1 cellular context compared by ENCODE assay signal in the genomic region with DNA sequence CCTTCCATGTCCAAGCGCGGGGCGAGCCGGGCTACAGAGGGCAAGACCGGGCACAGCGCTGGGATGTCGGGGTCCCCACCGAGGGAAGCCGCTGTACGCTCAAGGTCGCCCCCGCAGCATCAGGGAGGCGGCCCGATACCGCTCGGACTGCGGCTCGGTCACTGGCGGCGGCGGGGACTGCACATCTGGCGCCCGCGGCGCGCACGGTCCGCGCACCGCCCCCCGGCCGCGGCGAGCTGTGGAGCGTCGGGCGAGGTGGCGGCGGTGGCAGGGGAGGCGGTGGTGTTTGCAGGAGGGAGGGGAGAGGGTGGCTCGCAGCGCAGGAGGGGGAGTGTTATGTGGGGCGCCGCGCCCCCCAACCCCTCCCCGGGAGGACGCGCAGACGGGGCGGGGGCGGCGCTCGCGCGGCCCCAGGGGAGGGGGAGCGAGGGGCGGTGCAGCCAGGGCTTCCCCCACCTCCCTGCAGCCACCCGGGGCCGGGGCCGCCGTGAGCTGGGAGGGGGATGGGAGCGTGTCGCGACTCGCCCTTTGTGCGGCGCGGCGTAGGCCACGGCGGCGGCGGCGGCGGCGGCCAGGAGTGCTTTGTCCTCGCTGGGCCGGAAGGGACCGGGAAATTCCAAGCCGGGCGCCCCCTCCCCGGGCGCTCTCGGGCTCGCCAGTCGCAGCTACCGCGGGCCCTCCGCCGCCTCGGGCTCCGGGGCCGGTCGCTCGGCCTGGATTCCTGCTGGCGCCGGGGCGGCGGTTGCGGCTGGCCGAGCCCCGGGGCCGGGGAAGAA.
TF ChIP-seq lines count a peak whose summit lies in the region.

TSS of gene NUAK1 (minus strand) at position 309 of the 776 bp plus-strand sequence. CDS start at position 8, 301 bp downstream.

TF ChIP-seq in WTC11, 78 proteins besides CTCF, POLR2A, EP300 and RAD21 (continued from another document):
- TF ChIP-seq, protein P1, sequence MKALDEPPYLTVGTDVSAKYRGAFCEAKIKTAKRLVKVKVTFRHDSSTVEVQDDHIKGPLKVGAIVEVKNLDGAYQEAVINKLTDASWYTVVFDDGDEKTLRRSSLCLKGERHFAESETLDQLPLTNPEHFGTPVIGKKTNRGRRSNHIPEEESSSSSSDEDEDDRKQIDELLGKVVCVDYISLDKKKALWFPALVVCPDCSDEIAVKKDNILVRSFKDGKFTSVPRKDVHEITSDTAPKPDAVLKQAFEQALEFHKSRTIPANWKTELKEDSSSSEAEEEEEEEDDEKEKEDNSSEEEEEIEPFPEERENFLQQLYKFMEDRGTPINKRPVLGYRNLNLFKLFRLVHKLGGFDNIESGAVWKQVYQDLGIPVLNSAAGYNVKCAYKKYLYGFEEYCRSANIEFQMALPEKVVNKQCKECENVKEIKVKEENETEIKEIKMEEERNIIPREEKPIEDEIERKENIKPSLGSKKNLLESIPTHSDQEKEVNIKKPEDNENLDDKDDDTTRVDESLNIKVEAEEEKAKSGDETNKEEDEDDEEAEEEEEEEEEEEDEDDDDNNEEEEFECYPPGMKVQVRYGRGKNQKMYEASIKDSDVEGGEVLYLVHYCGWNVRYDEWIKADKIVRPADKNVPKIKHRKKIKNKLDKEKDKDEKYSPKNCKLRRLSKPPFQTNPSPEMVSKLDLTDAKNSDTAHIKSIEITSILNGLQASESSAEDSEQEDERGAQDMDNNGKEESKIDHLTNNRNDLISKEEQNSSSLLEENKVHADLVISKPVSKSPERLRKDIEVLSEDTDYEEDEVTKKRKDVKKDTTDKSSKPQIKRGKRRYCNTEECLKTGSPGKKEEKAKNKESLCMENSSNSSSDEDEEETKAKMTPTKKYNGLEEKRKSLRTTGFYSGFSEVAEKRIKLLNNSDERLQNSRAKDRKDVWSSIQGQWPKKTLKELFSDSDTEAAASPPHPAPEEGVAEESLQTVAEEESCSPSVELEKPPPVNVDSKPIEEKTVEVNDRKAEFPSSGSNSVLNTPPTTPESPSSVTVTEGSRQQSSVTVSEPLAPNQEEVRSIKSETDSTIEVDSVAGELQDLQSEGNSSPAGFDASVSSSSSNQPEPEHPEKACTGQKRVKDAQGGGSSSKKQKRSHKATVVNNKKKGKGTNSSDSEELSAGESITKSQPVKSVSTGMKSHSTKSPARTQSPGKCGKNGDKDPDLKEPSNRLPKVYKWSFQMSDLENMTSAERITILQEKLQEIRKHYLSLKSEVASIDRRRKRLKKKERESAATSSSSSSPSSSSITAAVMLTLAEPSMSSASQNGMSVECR (CRISPR knock-in tag; IDR thresholded peaks at IDR 0.05; ENCODE audit: borderline replicate concordance): no peak
- TF ChIP-seq NFYB (CRISPR knock-in tag; conservative IDR thresholded peaks at IDR 0.05; ENCODE audit: low read depth): no peak
- TF ChIP-seq ELF4 (CRISPR knock-in tag; IDR thresholded peaks at IDR 0.05; ENCODE audit: low read depth): 0 out of 2 replicates have a peak, but pooled peaks have one; percentile 73
